In the genomic region with DNA sequence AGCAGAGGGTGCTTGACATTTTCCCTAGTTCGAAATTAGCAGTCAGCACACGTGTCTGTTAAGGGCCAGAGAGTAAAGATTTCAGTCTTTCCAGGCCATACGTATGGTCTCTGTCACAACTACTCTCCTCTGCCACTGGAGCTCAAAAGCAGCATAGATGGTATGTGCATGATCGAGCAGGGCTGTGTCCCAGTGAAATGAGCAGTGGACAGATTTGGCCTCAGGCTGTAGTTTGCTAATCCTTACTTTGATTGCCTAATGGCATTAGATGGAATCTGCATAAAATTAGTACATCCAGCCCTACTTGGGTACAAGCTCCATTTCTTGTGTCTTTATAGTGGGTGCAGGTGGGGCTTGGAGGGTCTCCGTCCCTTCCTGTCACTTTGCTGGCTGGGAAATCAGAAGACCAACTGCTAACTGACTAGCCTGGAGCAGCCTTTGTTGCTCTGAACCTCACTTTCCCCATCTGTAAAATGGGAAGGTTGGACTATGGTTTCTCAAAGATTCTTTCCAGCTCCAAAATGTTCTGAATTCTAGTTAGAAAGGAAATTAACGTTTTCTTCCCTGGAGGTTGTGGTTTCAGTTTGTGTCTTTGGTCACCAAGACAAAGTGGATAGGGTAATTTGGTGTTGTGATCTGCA, we compare ENCODE assay signal across 20 cellular contexts.
"Had no signal": no experiment of that assay in that cellular context is flagged by ENCODE, and none has a peak within 500 bp of the region (broad histone marks: within the 10 kb centered on the region; RNA-seq: fewer than 3 reads in every experiment).

No MANE protein-coding gene starts in this region.

- H3K27me3 ChIP-seq: tibial artery had no signal

- DNase-seq: activated CD4-positive, alpha-beta T cell treated with anti-CD3 and anti-CD28 coated beads, Interleukin-2, amount 50 U/mL, for 1 hour; activated CD8-positive, alpha-beta memory T cell treated with anti-CD3 and anti-CD28 coated beads, Interleukin-2, amount 50 U/mL, for 48 hours; activated effector memory CD4-positive, alpha-beta T cell treated with Interleukin-2 at 50 U/mL for 16 hours; activated naive CD4-positive, alpha-beta T cell treated with anti-CD3 and anti-CD28 coated beads, Interleukin-2, amount 10 ng/mL, durations not matched to agents 7 days and 5 days; activated T-cell treated with anti-CD3 and anti-CD28 coated beads, Interleukin-2, amount 50 U/mL, for 48 hours; effector CD8-positive, alpha-beta T cell; esophagus squamous epithelium; hypothalamus; islet precursor cell; left colon; lower lobe of right lung; midbrain; stimulated activated naive CD4-positive, alpha-beta T cell; T1000 had no signal

- H3K4me1 ChIP-seq: lower lobe of right lung had no signal

- H3K4me3 Mint-ChIP-seq: activated naive CD4-positive, alpha-beta T cell treated with anti-CD3 and anti-CD28 coated beads, Interleukin-2, amount 10 ng/mL, durations not matched to agents 7 days and 5 days; dendritic cell treated with granulocyte-macrophage colony-stimulating factor and Interleukin-4, amounts not matched to agents 40 ng/mL and 50 ng/mL, for 4 days; nephron had no signal

- FAIRE-seq: astrocyte, frontal cortex had no signal

- H3K36me3 Mint-ChIP-seq: activated naive CD4-positive, alpha-beta T cell treated with anti-CD3 and anti-CD28 coated beads, Interleukin-2, amount 10 ng/mL, durations not matched to agents 7 days and 5 days had no signal

- H3K27me3 Mint-ChIP-seq: activated naive CD4-positive, alpha-beta T cell treated with anti-CD3 and anti-CD28 coated beads, Interleukin-2, amount 10 ng/mL, durations not matched to agents 7 days and 5 days had no signal

- H3K9me3 Mint-ChIP-seq: activated naive CD4-positive, alpha-beta T cell treated with anti-CD3 and anti-CD28 coated beads, Interleukin-2, amount 10 ng/mL, durations not matched to agents 7 days and 5 days; dendritic cell treated with granulocyte-macrophage colony-stimulating factor and Interleukin-4, amounts not matched to agents 40 ng/mL and 50 ng/mL, for 4 days had no signal

- H3K36me3 ChIP-seq: esophagus squamous epithelium, lower lobe of right lung, tibial artery had no signal

- ATAC-seq: activated CD4-positive, CD25-positive, alpha-beta regulatory T cell treated with anti-CD3 and anti-CD28 coated beads, Interleukin-2, amount 50 U/mL, for 24 hours; left colon; lower lobe of right lung had no signal

- H3K4me3 ChIP-seq: esophagus squamous epithelium, lower lobe of right lung, tibial artery had no signal

- H3K27ac ChIP-seq: esophagus squamous epithelium, lower lobe of right lung, tibial artery had no signal

- H3K9me3 ChIP-seq: lower lobe of right lung had no signal

- H3K4me1 Mint-ChIP-seq: activated naive CD4-positive, alpha-beta T cell treated with anti-CD3 and anti-CD28 coated beads, Interleukin-2, amount 10 ng/mL, durations not matched to agents 7 days and 5 days had no signal

- H3K27ac Mint-ChIP-seq: activated naive CD4-positive, alpha-beta T cell treated with anti-CD3 and anti-CD28 coated beads, Interleukin-2, amount 10 ng/mL, durations not matched to agents 7 days and 5 days; dendritic cell treated with granulocyte-macrophage colony-stimulating factor and Interleukin-4, amounts not matched to agents 40 ng/mL and 50 ng/mL, for 4 days had no signal
